Comparison of ENCODE assay signal across 8 cellular contexts in genomic region chr5:40797273-40798011, GRCh38. TPM values are rescaled to one million over a fixed set of nuclear protein-coding genes. Genes with fewer than 3 reads are reported as not detected.
DNase-seq lines count a peak whose midpoint lies in the region; ATAC-seq and TF ChIP-seq lines count a peak whose summit lies in the region.

No MANE protein-coding gene starts in this region.

- no peak for TF ChIP-seq POLR2A in suprapubic skin (IDR thresholded peaks at IDR 0.05)

- TF ChIP-seq EP300 in suprapubic skin (IDR thresholded peaks at IDR 0.05): no peak

- no peaks in the 10 kb centered on the region for H3K9me3 ChIP-seq in DND-41 (ENCODE audit: insufficient read depth, low read length, severe bottlenecking)
- no peaks in the 10 kb centered on the region for H3K9me3 ChIP-seq in suprapubic skin

- ATAC-seq in DND-41 (ENCODE audit: insufficient read depth, low read depth): peak; percentile 64

- peaks cover 55% of the 10 kb centered on the region for H3K79me2 ChIP-seq in DND-41 (ENCODE audit: insufficient read depth, low read length)

- under 1% methylated on average over 27 of the region's 56 CpGs for WGBS in suprapubic skin

- no peaks in the 10 kb centered on the region for H3K27me3 ChIP-seq in DND-41 (ENCODE audit: insufficient read depth, low read length, poor library complexity)
- H3K27me3 ChIP-seq in suprapubic skin: no peaks in the 10 kb centered on the region

- H3K27ac ChIP-seq in DND-41 (ENCODE audit: low read length) (peak overlapping the region; percentile 88), suprapubic skin (peak overlapping the region; percentile 94)

- H3K36me3 ChIP-seq in DND-41 (ENCODE audit: insufficient read depth, low read length) (peaks cover 10% of the 10 kb centered on the region; the same call in 1 of the 2 replicates), suprapubic skin (peaks cover 3% of the 10 kb centered on the region)

- H3K4me3 ChIP-seq in DND-41 (ENCODE audit: low read depth in 1 of 2, low read length in 2 of 2) (peak overlapping the region; percentile 93 to 99), suprapubic skin (peak overlapping the region; percentile 80)

- TF ChIP-seq CTCF in DND-41 (IDR thresholded peaks at IDR 0.05; ENCODE audit: borderline replicate concordance, extremely low read depth, low read length, poor library complexity, severe bottlenecking): peak; percentile 6
- TF ChIP-seq CTCF in suprapubic skin (IDR thresholded peaks at IDR 0.05): no peak

- peak overlapping the region; percentile 98 for H2AFZ ChIP-seq in DND-41 (ENCODE audit: low read depth, low read length)

- peak overlapping the region; percentile 75 for H3K9ac ChIP-seq in DND-41 (ENCODE audit: low read depth, low read length)

- peak overlapping the region; percentile 97 for H3K4me2 ChIP-seq in DND-41 (ENCODE audit: insufficient read depth, low read length)

- peak; percentile 83 for DNase-seq in DND-41
- peak; percentile 82 for DNase-seq in H4 (ENCODE audit: low spot score)
- peak; percentile 91 to 92 for DNase-seq in Kasumi-1 (lab: John Stamatoyannopoulos, UW)
- peak; percentile 66 for DNase-seq in SIG-M5 treated with dmso at 0.1 percent for 504 hours (lab: John Stamatoyannopoulos, UW; ENCODE audit: unreplicated experiment)
- peak; percentile 59 for DNase-seq in activated gamma-delta T cell treated with anti-CD3 and anti-CD28 coated beads, Interleukin-2, amount 50 U/mL, for 16 hours (ENCODE audit: low read depth)
- DNase-seq in germinal center (ENCODE audit: low spot score): peak; percentile 35
- peak; percentile 55 for DNase-seq in occipital lobe (lab: John Stamatoyannopoulos, UW)
- peak; percentile 83 to 86 for DNase-seq in suprapubic skin (ENCODE audit: low spot score in 2 of 2)

- H3K4me1 ChIP-seq in DND-41 (ENCODE audit: insufficient read depth, low read length) (peaks cover 38% of the 10 kb centered on the region), suprapubic skin (peaks cover 25% of the 10 kb centered on the region)

- peaks cover 27% of the 10 kb centered on the region; the same call in 1 of the 2 replicates for H4K20me1 ChIP-seq in DND-41 (ENCODE audit: insufficient read depth, low read length)

RNA-seq across cellular contexts. Expression of gene PRKAA1, which starts 0.7 kb away (rescaled TPM):
- 47.1 and 75.6 TPM in 2 replicates for total RNA-seq in H4 (2014; rRNA removed; shearing (Covaris generic))
- 74.1 TPM for total RNA-seq in occipital lobe
- 100 to 1,000 TPM in 1 of 4 donors, 10 to 100 TPM in 3; 37.8 to 118 (median 53.5) TPM for total RNA-seq in suprapubic skin

RNA-seq across cellular contexts. Expression of gene RPL37, which starts 37.6 kb away (rescaled TPM):
- 104 and 179 TPM in 2 replicates for total RNA-seq in H4 (2014; rRNA removed; shearing (Covaris generic))
- total RNA-seq in occipital lobe (1,054 TPM), suprapubic skin (100 to 1,000 TPM; 242 to 737 (median 403) TPM)

RNA-seq across cellular contexts. Expression of gene TTC33, which starts 41.7 kb away (rescaled TPM):
- 18.2 and 27.6 TPM in 2 replicates for total RNA-seq in H4 (2014; rRNA removed; shearing (Covaris generic))
- total RNA-seq in occipital lobe (65.5 TPM), suprapubic skin (10 to 100 TPM in 2 of 4 donors, 1 to 10 TPM in 2; 8.5 to 11.8 (median 9.6) TPM)

RNA-seq across cellular contexts. Expression of gene CARD6, which starts 43.7 kb away (rescaled TPM):
- total RNA-seq in H4 (2014; rRNA removed; shearing (Covaris generic)): 7.2 and 8.3 TPM in 2 replicates
- total RNA-seq in occipital lobe (1.6 TPM), suprapubic skin (1 to 10 TPM; 3.9 to 8.7 (median 7.3) TPM)

Comparison
In these comparisons a context has a peak if more than half of its experiments do, and no peak if none do; other contexts are left out.
1. Peak in every context shown above with its lines: DNase-seq, ATAC-seq, H3K4me3 ChIP-seq and H3K27ac ChIP-seq.
2. DNase-seq: peak in every context shown above with its lines; median percentile 92 in Kasumi-1; 84 in suprapubic skin; 83 in DND-41; 82 in H4; 66 in SIG-M5 treated with dmso at 0.1 percent for 504 hours; 59 in activated gamma-delta T cell treated with anti-CD3 and anti-CD28 coated beads, Interleukin-2, amount 50 U/mL, for 16 hours; 55 in occipital lobe; 35 in germinal center.